In genomic region chr15:64462492-64462891, GRCh38 we compare ENCODE assay signal across 10 cellular contexts. TPM values are rescaled to one million over a fixed set of nuclear protein-coding genes. Genes with fewer than 3 reads are reported as not detected.
DNase-seq lines count a peak whose midpoint lies in the region; ATAC-seq and TF ChIP-seq lines count a peak whose summit lies in the region.
"Had no signal": no experiment of that assay in that cellular context is flagged by ENCODE, and none has a peak within 500 bp of the region (broad histone marks: within the 10 kb centered on the region; RNA-seq: fewer than 3 reads in every experiment).

No MANE protein-coding gene starts in this region.

- intact Hi-C loops in lower leg skin (cut with DNase I; ENCODE audit: low total_unique reads): no loop called here

- H3K36me3 ChIP-seq in subcutaneous abdominal adipose tissue (ENCODE audit: control insufficient read depth in 5 of 5, insufficient read depth in 5 of 5, low read length in 5 of 5): no peaks in the 10 kb centered on the region

- TF ChIP-seq POLR2A in lower leg skin (IDR thresholded peaks at IDR 0.05): no peak

- peak overlapping the region; percentile 79 for H3K27ac ChIP-seq in subcutaneous abdominal adipose tissue (ENCODE audit: low read depth, low read length)

- TF ChIP-seq CTCF in glutamatergic neuron (IDR thresholded peaks at IDR 0.05; ENCODE audit: partially characterized antibody, unreplicated experiment) (no peak), lower leg skin (IDR thresholded peaks at IDR 0.05) (no peak)

- no peak for DNase-seq in activated T-cell treated with anti-CD3 and anti-CD28 coated beads, Interleukin-2, amount 50 U/mL, for 24 hours
- no peak for DNase-seq in activated T-cell treated with anti-CD3 and anti-CD28 coated beads, Interleukin-2, amount 50 U/mL, for 4 hours
- no peak for DNase-seq in activated CD8-positive, alpha-beta T cell treated with anti-CD3 and anti-CD28 coated beads, Interleukin-2, amount 10 ng/mL, durations not matched to agents 7 days and 5 days
- DNase-seq in glutamatergic neuron (no peak), NCI-H2171 (lab: John Stamatoyannopoulos, UW) (no peak), GM19238 (ENCODE audit: insufficient read length, low spot score) (no peak), lower leg skin (ENCODE audit: low spot score in 2 of 2) (no peak)
- DNase-seq: activated CD4-positive, CD25-positive, alpha-beta regulatory T cell treated with anti-CD3 and anti-CD28 coated beads, Interleukin-2, amount 50 U/mL, for 72 hours; NCI-H1417 treated with DMSO at 0.1 percent for 48 hours had no signal

- H3K36me3 Mint-ChIP-seq in activated T-cell treated with anti-CD3 and anti-CD28 coated beads, Interleukin-2, amount 50 U/mL, for 24 hours (ENCODE audit: low read depth): peaks cover 46% of the 10 kb centered on the region
- H3K36me3 Mint-ChIP-seq in activated T-cell treated with anti-CD3 and anti-CD28 coated beads, Interleukin-2, amount 50 U/mL, for 4 hours (ENCODE audit: insufficient read depth): no peaks in the 10 kb centered on the region
- H3K36me3 Mint-ChIP-seq in activated CD8-positive, alpha-beta T cell treated with anti-CD3 and anti-CD28 coated beads, Interleukin-2, amount 10 ng/mL, durations not matched to agents 7 days and 5 days (ENCODE audit: low read depth): peaks cover 29% of the 10 kb centered on the region
- H3K36me3 Mint-ChIP-seq in glutamatergic neuron (ENCODE audit: unreplicated experiment): no peaks in the 10 kb centered on the region

- H3K27me3 Mint-ChIP-seq in activated T-cell treated with anti-CD3 and anti-CD28 coated beads, Interleukin-2, amount 50 U/mL, for 24 hours: no peaks in the 10 kb centered on the region
- no peaks in the 10 kb centered on the region for H3K27me3 Mint-ChIP-seq in activated T-cell treated with anti-CD3 and anti-CD28 coated beads, Interleukin-2, amount 50 U/mL, for 4 hours (ENCODE audit: low read depth)
- H3K27me3 Mint-ChIP-seq in activated CD8-positive, alpha-beta T cell treated with anti-CD3 and anti-CD28 coated beads, Interleukin-2, amount 10 ng/mL, durations not matched to agents 7 days and 5 days (ENCODE audit: low read depth): no peaks in the 10 kb centered on the region
- H3K27me3 Mint-ChIP-seq in glutamatergic neuron (ENCODE audit: unreplicated experiment): peaks cover 11% of the 10 kb centered on the region

- no peaks in the 10 kb centered on the region for H3K27me3 ChIP-seq in subcutaneous abdominal adipose tissue (ENCODE audit: control insufficient read depth in 5 of 5, insufficient read depth in 4 of 5, low read length in 5 of 5)

- H3K9ac ChIP-seq in subcutaneous abdominal adipose tissue (ENCODE audit: low read length in 5 of 5): peak overlapping the region in 1 of 5 donors; percentile 25

- peaks cover 80% of the 10 kb centered on the region for H3K4me1 Mint-ChIP-seq in activated T-cell treated with anti-CD3 and anti-CD28 coated beads, Interleukin-2, amount 50 U/mL, for 24 hours (ENCODE audit: low read depth)
- H3K4me1 Mint-ChIP-seq in activated T-cell treated with anti-CD3 and anti-CD28 coated beads, Interleukin-2, amount 50 U/mL, for 4 hours (ENCODE audit: low read depth): peaks cover 79% of the 10 kb centered on the region
- peaks cover 60% of the 10 kb centered on the region for H3K4me1 Mint-ChIP-seq in activated CD8-positive, alpha-beta T cell treated with anti-CD3 and anti-CD28 coated beads, Interleukin-2, amount 10 ng/mL, durations not matched to agents 7 days and 5 days (ENCODE audit: low read depth)
- peaks cover 37% of the 10 kb centered on the region for H3K4me1 Mint-ChIP-seq in glutamatergic neuron (ENCODE audit: low read depth, unreplicated experiment)

- H3K4me3 ChIP-seq in subcutaneous abdominal adipose tissue (ENCODE audit: low read depth in 1 of 5, low read length in 5 of 5): no peak overlapping the region
- H3K4me3 ChIP-seq in lower leg skin (ENCODE audit: low read depth, poor library complexity, severe bottlenecking): no peak overlapping the region

- H3K9me3 Mint-ChIP-seq in activated T-cell treated with anti-CD3 and anti-CD28 coated beads, Interleukin-2, amount 50 U/mL, for 24 hours: no peaks in the 10 kb centered on the region
- H3K9me3 Mint-ChIP-seq in activated T-cell treated with anti-CD3 and anti-CD28 coated beads, Interleukin-2, amount 50 U/mL, for 4 hours: no peaks in the 10 kb centered on the region
- no peaks in the 10 kb centered on the region for H3K9me3 Mint-ChIP-seq in activated CD8-positive, alpha-beta T cell treated with anti-CD3 and anti-CD28 coated beads, Interleukin-2, amount 10 ng/mL, durations not matched to agents 7 days and 5 days (ENCODE audit: insufficient read depth)
- H3K9me3 Mint-ChIP-seq in glutamatergic neuron (ENCODE audit: unreplicated experiment): peaks cover 11% of the 10 kb centered on the region

- peak overlapping the region; percentile 83 for H3K4me3 Mint-ChIP-seq in activated T-cell treated with anti-CD3 and anti-CD28 coated beads, Interleukin-2, amount 50 U/mL, for 24 hours
- H3K4me3 Mint-ChIP-seq in activated T-cell treated with anti-CD3 and anti-CD28 coated beads, Interleukin-2, amount 50 U/mL, for 4 hours: no peak overlapping the region
- peak overlapping the region; percentile 81 for H3K4me3 Mint-ChIP-seq in activated CD8-positive, alpha-beta T cell treated with anti-CD3 and anti-CD28 coated beads, Interleukin-2, amount 10 ng/mL, durations not matched to agents 7 days and 5 days
- H3K4me3 Mint-ChIP-seq in glutamatergic neuron (ENCODE audit: unreplicated experiment): peak overlapping the region; percentile 94

- ATAC-seq in activated T-cell treated with anti-CD3 and anti-CD28 coated beads, Interleukin-2, amount 50 U/mL, for 4 hours: no peak
- ATAC-seq in activated CD8-positive, alpha-beta T cell treated with anti-CD3 and anti-CD28 coated beads, Interleukin-2, amount 10 ng/mL, durations not matched to agents 7 days and 5 days: no peak

- POLR2A ChIA-PET in activated CD8-positive, alpha-beta T cell treated with anti-CD3 and anti-CD28 coated beads, Interleukin-2, amount 10 ng/mL, durations not matched to agents 7 days and 5 days (lab: Charles Lee): interaction anchor here (1.0 to 3.0 kb wide), 3 partner anchors 14 to 45 kb away, joined by 3 to 22 read pairs (median 6); no protein-coding TSS in a partner anchor

- no peaks in the 10 kb centered on the region for H3K9me3 ChIP-seq in subcutaneous abdominal adipose tissue (ENCODE audit: control insufficient read depth in 5 of 5, low read length in 5 of 5)

- CTCF ChIA-PET in activated CD8-positive, alpha-beta T cell treated with anti-CD3 and anti-CD28 coated beads, Interleukin-2, amount 10 ng/mL, durations not matched to agents 7 days and 5 days (lab: Charles Lee): interaction anchor here (1.1 to 1.6 kb wide), 3 partner anchors 14 to 167 kb away, joined by 3 to 5 read pairs (median 3); no protein-coding TSS in a partner anchor

- peak overlapping the region; percentile 91 for H3K27ac Mint-ChIP-seq in activated T-cell treated with anti-CD3 and anti-CD28 coated beads, Interleukin-2, amount 50 U/mL, for 24 hours
- H3K27ac Mint-ChIP-seq in activated CD8-positive, alpha-beta T cell treated with anti-CD3 and anti-CD28 coated beads, Interleukin-2, amount 10 ng/mL, durations not matched to agents 7 days and 5 days: no peak overlapping the region
- H3K27ac Mint-ChIP-seq in glutamatergic neuron (ENCODE audit: unreplicated experiment): peak overlapping the region; percentile 97

- peaks cover 9 to 46% (median 41%) of the 10 kb centered on the region in 5 donors for H3K4me1 ChIP-seq in subcutaneous abdominal adipose tissue (ENCODE audit: control insufficient read depth in 5 of 5, insufficient read depth in 5 of 5, low read length in 5 of 5)

RNA-seq across cellular contexts. Expression of gene ZNF609, which starts 2.1 kb away (rescaled TPM):
- 10 to 100 TPM; 26.9 to 34.1 (median 28.3) TPM for total RNA-seq in activated T-cell treated with anti-CD3 and anti-CD28 coated beads, Interleukin-2, amount 50 U/mL, for 4 hours
- total RNA-seq in activated CD8-positive, alpha-beta T cell treated with anti-CD3 and anti-CD28 coated beads, Interleukin-2, amount 10 ng/mL, durations not matched to agents 7 days and 5 days: 10 to 100 TPM; 39.9 to 40.5 TPM
- total RNA-seq in glutamatergic neuron (ENCODE audit: unreplicated experiment): 80.5 TPM
- total RNA-seq in lower leg skin: 10 to 100 TPM; 19.4 to 30.5 (median 21.1) TPM
